Comparison of ENCODE assay signal across 12 cellular contexts in genomic region chr17:69654981-69655581, GRCh38.
DNase-seq lines count a peak whose midpoint lies in the region; TF ChIP-seq lines count a peak whose summit lies in the region.
"Had no signal": no experiment of that assay in that cellular context is flagged by ENCODE, and none has a peak within 500 bp of the region (broad histone marks: within the 10 kb centered on the region; RNA-seq: fewer than 3 reads in every experiment).

No MANE protein-coding gene starts in this region.

- H3F3A ChIP-seq in PC-9 (ENCODE audit: insufficient read depth, low read depth) (peaks cover 12% of the 10 kb centered on the region; the same call in 1 of the 2 replicates), smooth muscle cell (ENCODE audit: low read depth) (peaks cover 13% of the 10 kb centered on the region)

- DNase-seq in DMS53 (lab: John Stamatoyannopoulos, UW) (peak; percentile 51), DMS53 treated with DMSO at 0.1 percent for 48 hours (lab: John Stamatoyannopoulos, UW; ENCODE audit: unreplicated experiment) (no peak), PC-9 (peak in 1 of 2 experiments; percentile 82), fibroblast of pulmonary artery (ENCODE audit: low read depth) (peak; percentile 68), smooth muscle cell (lab: John Stamatoyannopoulos, UW; ENCODE audit: unreplicated experiment) (no peak), testis (no peak), head of caudate nucleus (no peak)
- DNase-seq in activated CD4-positive, alpha-beta T cell treated with anti-CD3 and anti-CD28 coated beads, Interleukin-2, amount 50 U/mL, for 48 hours = no peak
- DNase-seq: activated B cell treated with CpG ODN at 0.5 μM for 24 hours, anterior cingulate cortex, GOT3 had no signal

- no peak for TF ChIP-seq CTCF in PC-9 (conservative IDR thresholded peaks at IDR 0.05)
- TF ChIP-seq CTCF in fibroblast of pulmonary artery (IDR thresholded peaks at IDR 0.05; ENCODE audit: low read length, missing control alignments) = no peak
- no peak for TF ChIP-seq CTCF in smooth muscle cell (IDR thresholded peaks at IDR 0.05; ENCODE audit: borderline replicate concordance, insufficient read depth, poor library complexity, severe bottlenecking)
- TF ChIP-seq CTCF in testis (IDR thresholded peaks at IDR 0.05) = no peak

- H3K27ac ChIP-seq in PC-9 (no peak overlapping the region), smooth muscle cell (ENCODE audit: low read depth) (peak overlapping the region; percentile 64), testis (no peak overlapping the region)
- H3K27ac ChIP-seq: skin epidermis had no signal

- no peaks in the 10 kb centered on the region for H3K27me3 ChIP-seq in PC-9 (ENCODE audit: insufficient read depth, low read depth)
- H3K27me3 ChIP-seq in smooth muscle cell (ENCODE audit: low read depth) = no peaks in the 10 kb centered on the region
- H3K27me3 ChIP-seq in testis = no peaks in the 10 kb centered on the region

- H3K4me1 ChIP-seq in PC-9 (replicated peaks; ENCODE audit: insufficient read depth) = peaks cover 12% of the 10 kb centered on the region
- peaks cover 3% of the 10 kb centered on the region for H3K4me1 ChIP-seq in smooth muscle cell (ENCODE audit: low read depth)
- no peaks in the 10 kb centered on the region for H3K4me1 ChIP-seq in testis

- POLR2A ChIA-PET in PC-9 (lab: Charles Lee; ENCODE audit: unreplicated experiment) = no interaction called here

- no peak overlapping the region for H3K4me3 ChIP-seq in PC-9
- no peak overlapping the region for H3K4me3 ChIP-seq in fibroblast of pulmonary artery (replicated peaks; ENCODE audit: low read depth, low read length)
- no peak overlapping the region for H3K4me3 ChIP-seq in smooth muscle cell
- H3K4me3 ChIP-seq in testis = no peak overlapping the region
- H3K4me3 ChIP-seq: skin epidermis had no signal

- no peak overlapping the region for H3K9ac ChIP-seq in smooth muscle cell (ENCODE audit: low read depth)

- BruUV-seq in PC-9 (replicated peaks; lab: Mats Ljungman, UMichigan) = no TSS peak

- no peaks in the 10 kb centered on the region for H4K20me1 ChIP-seq in PC-9 (ENCODE audit: insufficient read depth)
- H4K20me1 ChIP-seq in smooth muscle cell (ENCODE audit: low read depth) = no peaks in the 10 kb centered on the region

- peak overlapping the region; percentile 27 for H3K4me2 ChIP-seq in PC-9
- H3K4me2 ChIP-seq in smooth muscle cell = peak overlapping the region; percentile 69

- WGBS in smooth muscle cell (ENCODE audit: low lambda C conversion rate) = 23% methylated on average over 1 of the region's 1 CpG
- WGBS in testis, 2 donors = 17 to 33% methylated on average over 1 of the region's 1 CpG

- H3K79me2 ChIP-seq in PC-9 (ENCODE audit: low read depth) (no peaks in the 10 kb centered on the region), smooth muscle cell (ENCODE audit: low read depth) (no peaks in the 10 kb centered on the region)

- H3K9me2 ChIP-seq in PC-9 (ENCODE audit: insufficient read depth) = no peaks in the 10 kb centered on the region

- H3K36me3 ChIP-seq in PC-9 (ENCODE audit: low read depth) = no peaks in the 10 kb centered on the region
- no peaks in the 10 kb centered on the region for H3K36me3 ChIP-seq in smooth muscle cell (ENCODE audit: low read depth)
- H3K36me3 ChIP-seq in testis (ENCODE audit: low read depth, missing control alignments) = no peaks in the 10 kb centered on the region

- H2AFZ ChIP-seq in PC-9 (no peak overlapping the region), smooth muscle cell (ENCODE audit: low read depth) (no peak overlapping the region)

- no peak for TF ChIP-seq POLR2A in testis (IDR thresholded peaks at IDR 0.05)

- intact Hi-C loops in PC-9 (cut with micrococcal nuclease; ENCODE audit: unreplicated experiment) (no loop called here), testis (cut with DNase I; ENCODE audit: low total_unique reads) (no loop called here), head of caudate nucleus (cut with DNase I) (no loop called here)

- CTCF ChIA-PET in PC-9 (lab: Charles Lee) = no interaction called here

- H3K9me3 ChIP-seq in PC-9 (ENCODE audit: insufficient read depth, low read depth) (no peaks in the 10 kb centered on the region; the same call in 1 of the 2 replicates), smooth muscle cell (replicated peaks; ENCODE audit: low read depth) (no peaks in the 10 kb centered on the region), testis (no peaks in the 10 kb centered on the region)

Comparison
In these comparisons a context has a peak if more than half of its experiments do, and no peak if none do; other contexts are left out.
1. DNase-seq: peak in DMS53 (single experiment) and fibroblast of pulmonary artery (single experiment); none in DMS53 treated with DMSO at 0.1 percent for 48 hours (single experiment), smooth muscle cell (single experiment), testis (single experiment), head of caudate nucleus (0 of 42) and activated CD4-positive, alpha-beta T cell treated with anti-CD3 and anti-CD28 coated beads, Interleukin-2, amount 50 U/mL, for 48 hours (0 of 2).